8 cellular contexts compared by ENCODE assay signal in genomic region chr6:42898891-42899361, GRCh38. TPM values are rescaled to one million over a fixed set of nuclear protein-coding genes. Genes with fewer than 3 reads are reported as not detected.
A peak's percentile ranks its signal among the peaks of the same experiment; 100 is the strongest.
DNase-seq lines count a peak whose midpoint lies in the region; ATAC-seq and TF ChIP-seq lines count a peak whose summit lies in the region.

No MANE protein-coding gene starts in this region.

- peaks cover 21% of the 10 kb centered on the region for H3F3A ChIP-seq in neural progenitor cell (ENCODE audit: low read depth)

- H3K4me1 ChIP-seq in neural progenitor cell (peaks cover 32% of the 10 kb centered on the region), suprapubic skin (peaks cover 14% of the 10 kb centered on the region)

- no peaks in the 10 kb centered on the region for H3K27me3 ChIP-seq in neural progenitor cell
- no peaks in the 10 kb centered on the region for H3K27me3 ChIP-seq in suprapubic skin

- H3K9me3 Mint-ChIP-seq in neural progenitor cell, result no peaks in the 10 kb centered on the region

- H3K27ac ChIP-seq in C4-2B (no peak overlapping the region), neural progenitor cell (peak overlapping the region; percentile 59), suprapubic skin (no peak overlapping the region)

- TF ChIP-seq POLR2A in erythroblast (IDR thresholded peaks at IDR 0.05; ENCODE audit: low read length) (no peak), suprapubic skin (IDR thresholded peaks at IDR 0.05) (no peak)

- H3K36me3 Mint-ChIP-seq in neural progenitor cell, result no peaks in the 10 kb centered on the region

- peak overlapping the region; percentile 83 for H2AFZ ChIP-seq in neural progenitor cell (replicated peaks)

- peak overlapping the region; percentile 72 for H3K4me2 ChIP-seq in neural progenitor cell

- no peaks in the 10 kb centered on the region for H3K9me3 ChIP-seq in neural progenitor cell (ENCODE audit: low read depth)
- H3K9me3 ChIP-seq in suprapubic skin, result no peaks in the 10 kb centered on the region

- no peak overlapping the region for H3K9ac ChIP-seq in neural progenitor cell

- DNase-seq in HUDEP-2 (lab: John Stamatoyannopoulos, UW; ENCODE audit: unreplicated experiment in 76 of 76) (peak in 65 of 76 experiments; percentile 10 to 86 (median 60)), NOMO-1 treated with DMSO at 0.1 percent for 48 hours (lab: John Stamatoyannopoulos, UW; ENCODE audit: unreplicated experiment) (peak; percentile 62), erythroblast (lab: John Stamatoyannopoulos, UW) (peak; percentile 85 to 91), neural progenitor cell (ENCODE audit: low spot score) (peak; percentile 84), suprapubic skin (ENCODE audit: low spot score in 2 of 2) (peak in 1 of 2 donors; percentile 84)
- DNase-seq in activated CD8-positive, alpha-beta memory T cell treated with anti-CD3 and anti-CD28 coated beads for 4 hours (ENCODE audit: low read depth in 2 of 2), result peak; percentile 56 to 57

- H3K79me2 ChIP-seq in neural progenitor cell (ENCODE audit: low read depth), result no peaks in the 10 kb centered on the region

- H3K4me3 ChIP-seq in neural progenitor cell (peak overlapping the region; percentile 20), suprapubic skin (no peak overlapping the region)

- no peak overlapping the region for H3K27ac Mint-ChIP-seq in neural progenitor cell

- 9% methylated on average over 10 of the region's 10 CpGs for WGBS in suprapubic skin

- peaks cover 23% of the 10 kb centered on the region for H3K4me1 Mint-ChIP-seq in neural progenitor cell

- H3K27me3 Mint-ChIP-seq in neural progenitor cell (ENCODE audit: insufficient read depth, low read depth), result peaks cover 2% of the 10 kb centered on the region

- no peaks in the 10 kb centered on the region for H4K20me1 ChIP-seq in neural progenitor cell (ENCODE audit: low read depth)

- TF ChIP-seq EP300 in suprapubic skin (IDR thresholded peaks at IDR 0.05), result no peak

- ATAC-seq in GM21367 (IDR thresholded peaks at IDR 0.05; ENCODE audit: unreplicated experiment), result no peak

- TF ChIP-seq CTCF in C4-2B (conservative IDR thresholded peaks at IDR 0.05) (peak; percentile 85), neural progenitor cell (IDR thresholded peaks at IDR 0.05) (peak; percentile 65), suprapubic skin (IDR thresholded peaks at IDR 0.05) (peak; percentile 77 to 83)

- H3K36me3 ChIP-seq in neural progenitor cell (no peaks in the 10 kb centered on the region), suprapubic skin (no peaks in the 10 kb centered on the region)

- H3K4me3 Mint-ChIP-seq in neural progenitor cell, result no peak overlapping the region

RNA-seq across cellular contexts. Expression of gene PTCRA, which starts 16.9 kb away (rescaled TPM):
- total RNA-seq in neural progenitor cell (ENCODE audit: low replicate concordance) (not detected in 2 replicates), suprapubic skin (not detected)

RNA-seq across cellular contexts. Expression of gene RPL7L1, which starts 19.5 kb away (rescaled TPM):
- total RNA-seq in neural progenitor cell (ENCODE audit: low replicate concordance) (92.0 and 106 TPM in 2 replicates), suprapubic skin (100 to 1,000 TPM in 1 of 4 donors, 10 to 100 TPM in 3; 76.8 to 112 (median 86.4) TPM)

RNA-seq across cellular contexts. Expression of gene CNPY3, which starts 30.4 kb away (rescaled TPM):
- total RNA-seq in neural progenitor cell (ENCODE audit: low replicate concordance) (38.0 and 65.4 TPM in 2 replicates), suprapubic skin (10 to 100 TPM; 19.0 to 26.4 (median 23.2) TPM)
